8 cellular contexts compared by ENCODE assay signal in genomic region chr12:132955933-132956725, GRCh38. TPM values are rescaled to one million over a fixed set of nuclear protein-coding genes. Genes with fewer than 3 reads are reported as not detected.
DNase-seq lines count a peak whose midpoint lies in the region; ATAC-seq and TF ChIP-seq lines count a peak whose summit lies in the region.

Gene ZNF605 (minus strand): TSS chr12:132956306. CDS start chr12:132945635, 10,671 bp downstream.

- POLR2A ChIA-PET in BJ (lab: Charles Lee): interaction anchor here (0.6 to 1.1 kb wide), 3 partner anchors 82 to 174 kb away, joined by 4 to 10 read pairs (median 6); partner anchors contain the start of genes ZNF10, ZNF84 and ZNF891

- no peaks in the 10 kb centered on the region for H3K36me3 ChIP-seq in BJ (ENCODE audit: control insufficient read depth, insufficient read depth, low read length)
- H3K36me3 ChIP-seq in effector memory CD4-positive, alpha-beta T cell (ENCODE audit: control insufficient read depth, insufficient read depth, low read length): no peaks in the 10 kb centered on the region

- peak within 1 kb of the TSS; percentile 75 for H3K4me3 ChIP-seq in BJ (ENCODE audit: low read depth, low read length)
- peak within 1 kb of the TSS; percentile 83 for H3K4me3 ChIP-seq in effector memory CD4-positive, alpha-beta T cell (ENCODE audit: insufficient read depth, low read depth, low read length, poor library complexity, severe bottlenecking)

- peak within 1 kb of the TSS; percentile 92 for H3K4me3 Mint-ChIP-seq in memory B cell

- CTCF ChIA-PET in BJ (lab: Yijun Ruan, JAX): no interaction called here

- no peaks in the 10 kb centered on the region for H3K9me3 ChIP-seq in effector memory CD4-positive, alpha-beta T cell (ENCODE audit: control insufficient read depth, low read length)

- peak within 1 kb of the TSS; percentile 91 for H3K27ac Mint-ChIP-seq in memory B cell

- no peaks in the 10 kb centered on the region for H3K27me3 Mint-ChIP-seq in memory B cell

- peaks cover 15% of the 10 kb centered on the region for H3K36me3 Mint-ChIP-seq in memory B cell

- H3K27ac ChIP-seq in effector memory CD4-positive, alpha-beta T cell (ENCODE audit: insufficient read depth, low read length, poor library complexity, severe bottlenecking): peak within 1 kb of the TSS; percentile 78

- no peak for TF ChIP-seq CTCF in BJ (IDR thresholded peaks at IDR 0.05; ENCODE audit: insufficient read depth, low read depth, low read length)

- H3K9me3 Mint-ChIP-seq in memory B cell: peaks cover 4% of the 10 kb centered on the region

- H3K4me1 ChIP-seq in effector memory CD4-positive, alpha-beta T cell (ENCODE audit: control insufficient read depth, insufficient read depth, low read length, poor library complexity, severe bottlenecking): peaks cover 13% of the 10 kb centered on the region

- peaks cover 21% of the 10 kb centered on the region for H3K4me1 Mint-ChIP-seq in memory B cell

- no peaks in the 10 kb centered on the region for H3K27me3 ChIP-seq in BJ (ENCODE audit: control insufficient read depth, insufficient read depth, low read length)
- H3K27me3 ChIP-seq in effector memory CD4-positive, alpha-beta T cell (replicated peaks; ENCODE audit: control insufficient read depth, insufficient read depth, low read length, poor library complexity, severe bottlenecking): no peaks in the 10 kb centered on the region

- ATAC-seq in HG03439 (IDR thresholded peaks at IDR 0.05; ENCODE audit: unreplicated experiment) (peak; percentile 90), memory B cell (ENCODE audit: low read depth) (peak; percentile 92)

- DNase-seq in BJ (ENCODE audit: low read depth) (peak; percentile 31), GM19238 (ENCODE audit: insufficient read length, low spot score) (peak; percentile 93), NCI-H69 (lab: John Stamatoyannopoulos, UW) (peak; percentile 93), memory B cell (ENCODE audit: low spot score in 2 of 2) (peak; percentile 83 to 93)
- DNase-seq in activated CD8-positive, alpha-beta memory T cell treated with anti-CD3 and anti-CD28 coated beads for 4 hours (ENCODE audit: low read depth in 2 of 2): peak; percentile 68 to 77
- DNase-seq in effector memory CD4-positive, alpha-beta T cell: peak; percentile 77 to 81 (median 81)
- peak; percentile 69 to 76 (median 73) for DNase-seq in stimulated activated CD4-positive, alpha-beta T cell treated with anti-CD3 and anti-CD28 coated beads, TNF-alpha, amount 100 ng/mL, for 48 hours (ENCODE audit: low read depth in 3 of 3)

RNA-seq across cellular contexts. Expression of gene ZNF605, which starts in this region (rescaled TPM):
- polyA plus RNA-seq in BJ (2011; rRNA removed): 4.7 and 8.7 TPM in 2 replicates
- polyA minus RNA-seq in BJ (2011; rRNA and poly(A)+ RNA removed): 2.6 and 4.6 TPM in 2 replicates

Comparison
In these comparisons a context has a peak if more than half of its experiments do, and no peak if none do; other contexts are left out.
1. Peak in every context shown above with its lines: DNase-seq, ATAC-seq, H3K4me3 ChIP-seq and H3K27ac ChIP-seq.
2. DNase-seq: peak in every context shown above with its lines; median percentile 93 in GM19238; 93 in NCI-H69; 88 in memory B cell; 81 in effector memory CD4-positive, alpha-beta T cell; 73 in stimulated activated CD4-positive, alpha-beta T cell treated with anti-CD3 and anti-CD28 coated beads, TNF-alpha, amount 100 ng/mL, for 48 hours; 72 in activated CD8-positive, alpha-beta memory T cell treated with anti-CD3 and anti-CD28 coated beads for 4 hours; 31 in BJ.